Comparison of ENCODE assay signal across 5 cellular contexts in the genomic region with DNA sequence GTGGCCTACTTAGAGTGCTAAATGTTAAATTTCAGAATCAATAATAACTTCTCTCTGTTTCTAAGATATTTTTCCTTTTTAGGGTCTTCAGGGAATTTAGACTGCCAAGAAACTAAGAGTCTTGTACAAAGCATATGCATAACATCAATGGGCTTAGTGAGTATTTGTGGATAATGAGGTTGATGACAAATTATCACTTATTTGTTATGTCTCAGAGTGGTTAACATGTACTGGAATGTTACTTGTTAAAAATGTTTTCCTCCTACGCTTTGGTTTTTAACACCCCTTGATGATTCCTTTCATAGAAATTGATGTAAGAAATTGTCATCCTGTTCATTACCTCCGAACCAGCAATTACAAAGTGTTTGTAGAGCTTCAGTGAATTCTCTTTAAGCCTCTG.
"Had no signal": no experiment of that assay in that cellular context is flagged by ENCODE, and none has a peak within 500 bp of the region (broad histone marks: within the 10 kb centered on the region; RNA-seq: fewer than 3 reads in every experiment).

No MANE protein-coding gene starts in this region.

- H3K4me3 ChIP-seq: GM23248, K562 had no signal

- H3K9ac ChIP-seq: GM23248 had no signal

- DNase-seq: GOT3, H9, KG1 had no signal

- H2AFZ ChIP-seq: GM23248 had no signal

- H3K27ac ChIP-seq: GM23248 had no signal

- FAIRE-seq: K562 had no signal
